Comparison of ENCODE assay signal across 21 cellular contexts in genomic region chr2:237200462-237200861, GRCh38.
"Had no signal": no experiment of that assay in that cellular context is flagged by ENCODE, and none has a peak within 500 bp of the region (broad histone marks: within the 10 kb centered on the region; RNA-seq: fewer than 3 reads in every experiment).

No MANE protein-coding gene starts in this region.

- H3K9me3 Mint-ChIP-seq: activated naive CD4-positive, alpha-beta T cell treated with anti-CD3 and anti-CD28 coated beads for 36 hours; activated T-helper 2 cell treated with anti-CD3 and anti-CD28 coated beads, Interferon-gamma antibody, Interleukin-2, Interleukin-4, amounts not matched to agents 10 μg/mL and 5 μg/mL and 100 μg/mL, durations not matched to agents 14 hours and 24 hours and 36 hours; central memory CD8-positive, alpha-beta T cell; mesothelial cell of epicardium; natural killer cell treated with Interleukin-12 subunit alpha and Interleukin-12 subunit beta and Interleukin-15 and Interleukin-18, amount 100 ng/mL, for 72 hours; stimulated activated naive CD8-positive, alpha-beta T cell treated with anti-CD3 and anti-CD28 coated beads, Interleukin-15, Interleukin-2, amounts not matched to agents 100 ng/mL and 50 ng/mL, for 24 hours had no signal

- H3K36me3 ChIP-seq: brain microvascular endothelial cell, esophagus muscularis mucosa, lower lobe of right lung, suprapubic skin, upper lobe of left lung, WERI-Rb-1 had no signal

- H3K4me3 Mint-ChIP-seq: activated naive CD4-positive, alpha-beta T cell treated with anti-CD3 and anti-CD28 coated beads for 36 hours; central memory CD8-positive, alpha-beta T cell; mesothelial cell of epicardium; natural killer cell treated with Interleukin-12 subunit alpha and Interleukin-12 subunit beta and Interleukin-15 and Interleukin-18, amount 100 ng/mL, for 72 hours; stimulated activated naive CD8-positive, alpha-beta T cell treated with anti-CD3 and anti-CD28 coated beads, Interleukin-15, Interleukin-2, amounts not matched to agents 100 ng/mL and 50 ng/mL, for 24 hours had no signal

- H3K9me3 ChIP-seq: esophagus muscularis mucosa, lower lobe of right lung, suprapubic skin, upper lobe of left lung had no signal

- H3K27ac Mint-ChIP-seq: activated naive CD4-positive, alpha-beta T cell treated with anti-CD3 and anti-CD28 coated beads for 36 hours; activated T-helper 2 cell treated with anti-CD3 and anti-CD28 coated beads, Interferon-gamma antibody, Interleukin-2, Interleukin-4, amounts not matched to agents 10 μg/mL and 5 μg/mL and 100 μg/mL, durations not matched to agents 14 hours and 24 hours and 36 hours; mesothelial cell of epicardium; natural killer cell treated with Interleukin-12 subunit alpha and Interleukin-12 subunit beta and Interleukin-15 and Interleukin-18, amount 100 ng/mL, for 72 hours; progenitor cell of endocrine pancreas; stimulated activated naive CD8-positive, alpha-beta T cell treated with anti-CD3 and anti-CD28 coated beads, Interleukin-15, Interleukin-2, amounts not matched to agents 100 ng/mL and 50 ng/mL, for 24 hours had no signal

- H3K27me3 ChIP-seq: brain microvascular endothelial cell, esophagus muscularis mucosa, suprapubic skin, upper lobe of left lung had no signal

- H3K4me1 Mint-ChIP-seq: central memory CD8-positive, alpha-beta T cell had no signal

- DNase-seq: activated CD4-positive, alpha-beta T cell treated with anti-CD3 and anti-CD28 coated beads, Interleukin-2, amount 50 U/mL, for 4 hours; activated naive CD4-positive, alpha-beta T cell treated with anti-CD3 and anti-CD28 coated beads for 36 hours; activated T-cell treated with anti-CD3 and anti-CD28 coated beads, Interleukin-2, amount 50 U/mL, for 1 hour; aorta; brain microvascular endothelial cell; effector CD8-positive, alpha-beta T cell; left cardiac atrium; lower lobe of right lung; nucleus accumbens; stimulated activated CD4-positive, alpha-beta T cell treated with anti-CD3 and anti-CD28 coated beads, Interleukin-15, amount 100 ng/mL, for 24 hours; stimulated activated CD4-positive, alpha-beta T cell treated with anti-CD3 and anti-CD28 coated beads, Interleukin-2, amount 100 ng/mL, for 48 hours; WERI-Rb-1 had no signal

- H3K36me3 Mint-ChIP-seq: mesothelial cell of epicardium; natural killer cell treated with Interleukin-12 subunit alpha and Interleukin-12 subunit beta and Interleukin-15 and Interleukin-18, amount 100 ng/mL, for 72 hours had no signal

- H3K27ac ChIP-seq: brain microvascular endothelial cell, lower lobe of right lung, upper lobe of left lung, WERI-Rb-1 had no signal

- H3K4me3 ChIP-seq: esophagus muscularis mucosa, lower lobe of right lung, suprapubic skin, upper lobe of left lung had no signal
